In genomic region chr13:112416647-112417046, GRCh38 we compare ENCODE assay signal across 10 cellular contexts.
"Had no signal": no experiment of that assay in that cellular context is flagged by ENCODE, and none has a peak within 500 bp of the region (broad histone marks: within the 10 kb centered on the region; RNA-seq: fewer than 3 reads in every experiment).

No MANE protein-coding gene starts in this region.

- ATAC-seq: GM23338, HCT116 had no signal

- FAIRE-seq: H1 had no signal

- H3K4me1 ChIP-seq: HAP-1 had no signal

- H3K9me3 ChIP-seq: HAP-1 had no signal

- H3K36me3 ChIP-seq: HAP-1 had no signal

- H3K4me3 ChIP-seq: GM23248, GM23338, HAP-1 had no signal

- H3K27ac ChIP-seq: GM23248 had no signal

- DNase-seq: GM23248, GOT3, H7, H9, HCEC 1CT, HFFc6 had no signal
